In genomic region chr12:546920-547845, GRCh38 we compare ENCODE assay signal across 8 cellular contexts.
DNase-seq lines count a peak whose midpoint lies in the region; ATAC-seq and TF ChIP-seq lines count a peak whose summit lies in the region.

No MANE protein-coding gene starts in this region.

- DNase-seq in EH (ENCODE audit: low read depth) (peak; percentile 61), HuH-7 (ENCODE audit: low spot score) (peak; percentile 93), SJCRH30 (peak; percentile 43 to 62), Right ventricle myocardium superior (peak; percentile 78), prostate gland (ENCODE audit: low spot score) (no peak), aorta (peak; percentile 79 to 92)
- peak; percentile 73 for DNase-seq in activated naive CD4-positive, alpha-beta T cell treated with Interleukin-2 at 50 U/mL for 16 hours

- 26% methylated on average over 44 of the region's 44 CpGs for WGBS in prostate gland
- 33 to 34% methylated on average over 44 of the region's 44 CpGs for WGBS in aorta, 2 donors

- peak; percentile 92 to 100 (median 99) for TF ChIP-seq CTCF in prostate gland (IDR thresholded peaks at IDR 0.05)

- peaks cover 19% of the 10 kb centered on the region for H3K36me3 ChIP-seq in SJCRH30
- no peaks in the 10 kb centered on the region for H3K36me3 ChIP-seq in prostate gland
- peaks cover 0 to 2% of the 10 kb centered on the region in 2 donors for H3K36me3 ChIP-seq in aorta (ENCODE audit: control insufficient read depth in 1 of 2, insufficient read depth in 2 of 2, low read length in 1 of 2)

- no peak overlapping the region for H3K4me3 ChIP-seq in SJCRH30
- no peak overlapping the region for H3K4me3 ChIP-seq in prostate gland
- no peak overlapping the region for H3K4me3 ChIP-seq in aorta (ENCODE audit: low read length in 2 of 2)

- no peak for TF ChIP-seq POLR2A in prostate gland (IDR thresholded peaks at IDR 0.05)

- no peaks in the 10 kb centered on the region; the same call in 1 of the 2 replicates for H3K9me3 ChIP-seq in SJCRH30 (replicated peaks)
- no peaks in the 10 kb centered on the region for H3K9me3 ChIP-seq in prostate gland
- H3K9me3 ChIP-seq in aorta (ENCODE audit: control insufficient read depth, low read length): no peaks in the 10 kb centered on the region

- H3K27ac ChIP-seq in SJCRH30 (no peak overlapping the region), prostate gland (no peak overlapping the region), aorta (ENCODE audit: low read depth in 1 of 2, low read length in 2 of 2) (no peak overlapping the region)

- intact Hi-C loops in Right ventricle myocardium superior (cut with DNase I) (loop anchor here (2.0 kb wide), 1 partner anchor 96 kb away; no protein-coding TSS in a partner anchor), prostate gland (cut with DNase I) (loop anchor here (2.0 kb wide), 1 partner anchor 104 kb away; no protein-coding TSS in a partner anchor), aorta (cut with DNase I) (loop anchor here (1.0 to 5.0 kb wide), 3 partner anchors 45 to 95 kb away; no protein-coding TSS in a partner anchor)

- peak; percentile 60 for ATAC-seq in Right ventricle myocardium superior (ENCODE audit: poor library complexity)
- ATAC-seq in aorta (ENCODE audit: low FRiP score): peak; percentile 90
- ATAC-seq in HG03571 (IDR thresholded peaks at IDR 0.05; ENCODE audit: unreplicated experiment): no peak

- H3K27me3 ChIP-seq in SJCRH30: no peaks in the 10 kb centered on the region
- H3K27me3 ChIP-seq in prostate gland (replicated peaks; ENCODE audit: insufficient read depth): no peaks in the 10 kb centered on the region
- no peaks in the 10 kb centered on the region for H3K27me3 ChIP-seq in aorta (ENCODE audit: control insufficient read depth in 1 of 2, insufficient read depth in 2 of 2, low read length in 1 of 2)

- H3K4me1 ChIP-seq in SJCRH30 (peaks cover 7% of the 10 kb centered on the region), prostate gland (replicated peaks) (no peaks in the 10 kb centered on the region), aorta (ENCODE audit: control insufficient read depth in 1 of 2, insufficient read depth in 2 of 2, low read length in 2 of 2) (no peaks in the 10 kb centered on the region)
